In the genomic region with DNA sequence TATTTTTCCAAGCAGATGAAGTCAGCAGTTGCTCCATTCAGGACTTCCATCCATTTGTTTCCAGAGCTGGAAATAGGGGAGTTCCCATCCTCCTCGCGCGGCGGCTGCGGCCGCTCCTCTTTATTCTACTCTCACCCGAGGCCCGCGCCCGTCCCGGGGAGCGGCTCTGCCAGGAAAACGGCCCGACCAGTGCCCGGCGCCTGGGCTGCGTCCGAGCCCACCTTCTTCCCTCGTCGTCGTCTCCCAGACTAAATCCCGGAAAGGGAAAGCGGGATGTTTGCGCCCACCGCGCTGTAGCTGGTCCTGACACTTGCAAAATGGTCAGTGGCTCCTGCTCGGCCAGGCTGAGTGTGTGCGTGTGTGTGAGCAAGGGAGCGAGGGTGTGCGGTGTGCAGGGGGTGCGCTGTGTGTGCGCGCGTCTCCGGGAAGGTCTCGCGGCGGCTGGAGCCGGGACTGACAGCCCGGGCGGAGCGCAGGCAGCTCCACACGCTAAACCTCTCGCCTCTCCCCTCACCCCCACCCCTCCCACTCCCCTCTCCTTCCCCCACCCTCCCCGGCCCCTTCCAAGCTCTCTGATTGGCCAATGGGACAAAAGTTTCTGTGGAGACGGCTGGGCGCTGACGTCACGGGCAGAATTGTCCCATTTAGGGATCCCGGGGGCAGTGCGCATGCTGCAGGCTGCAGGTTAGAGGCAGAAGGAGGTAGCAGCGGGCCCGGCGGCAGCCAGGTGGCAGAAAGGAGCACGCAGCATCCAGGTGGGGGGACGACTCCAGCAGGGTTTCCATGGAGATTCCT, we compare ENCODE assay signal across 1 cellular context.
TF ChIP-seq lines count a peak whose summit lies in the region.

A gene with protein sequence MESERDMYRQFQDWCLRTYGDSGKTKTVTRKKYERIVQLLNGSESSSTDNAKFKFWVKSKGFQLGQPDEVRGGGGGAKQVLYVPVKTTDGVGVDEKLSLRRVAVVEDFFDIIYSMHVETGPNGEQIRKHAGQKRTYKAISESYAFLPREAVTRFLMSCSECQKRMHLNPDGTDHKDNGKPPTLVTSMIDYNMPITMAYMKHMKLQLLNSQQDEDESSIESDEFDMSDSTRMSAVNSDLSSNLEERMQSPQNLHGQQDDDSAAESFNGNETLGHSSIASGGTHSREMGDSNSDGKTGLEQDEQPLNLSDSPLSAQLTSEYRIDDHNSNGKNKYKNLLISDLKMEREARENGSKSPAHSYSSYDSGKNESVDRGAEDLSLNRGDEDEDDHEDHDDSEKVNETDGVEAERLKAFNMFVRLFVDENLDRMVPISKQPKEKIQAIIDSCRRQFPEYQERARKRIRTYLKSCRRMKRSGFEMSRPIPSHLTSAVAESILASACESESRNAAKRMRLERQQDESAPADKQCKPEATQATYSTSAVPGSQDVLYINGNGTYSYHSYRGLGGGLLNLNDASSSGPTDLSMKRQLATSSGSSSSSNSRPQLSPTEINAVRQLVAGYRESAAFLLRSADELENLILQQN (minus strand): TSS at position 491 of the 795 bp plus-strand sequence. CDS start 1,660 bp downstream, outside the sequence.

TF ChIP-seq in HepG2, 621 proteins besides CTCF, POLR2A, EP300 and RAD21 (continued from another document and continues in another):
- TF ChIP-seq, protein P1, sequence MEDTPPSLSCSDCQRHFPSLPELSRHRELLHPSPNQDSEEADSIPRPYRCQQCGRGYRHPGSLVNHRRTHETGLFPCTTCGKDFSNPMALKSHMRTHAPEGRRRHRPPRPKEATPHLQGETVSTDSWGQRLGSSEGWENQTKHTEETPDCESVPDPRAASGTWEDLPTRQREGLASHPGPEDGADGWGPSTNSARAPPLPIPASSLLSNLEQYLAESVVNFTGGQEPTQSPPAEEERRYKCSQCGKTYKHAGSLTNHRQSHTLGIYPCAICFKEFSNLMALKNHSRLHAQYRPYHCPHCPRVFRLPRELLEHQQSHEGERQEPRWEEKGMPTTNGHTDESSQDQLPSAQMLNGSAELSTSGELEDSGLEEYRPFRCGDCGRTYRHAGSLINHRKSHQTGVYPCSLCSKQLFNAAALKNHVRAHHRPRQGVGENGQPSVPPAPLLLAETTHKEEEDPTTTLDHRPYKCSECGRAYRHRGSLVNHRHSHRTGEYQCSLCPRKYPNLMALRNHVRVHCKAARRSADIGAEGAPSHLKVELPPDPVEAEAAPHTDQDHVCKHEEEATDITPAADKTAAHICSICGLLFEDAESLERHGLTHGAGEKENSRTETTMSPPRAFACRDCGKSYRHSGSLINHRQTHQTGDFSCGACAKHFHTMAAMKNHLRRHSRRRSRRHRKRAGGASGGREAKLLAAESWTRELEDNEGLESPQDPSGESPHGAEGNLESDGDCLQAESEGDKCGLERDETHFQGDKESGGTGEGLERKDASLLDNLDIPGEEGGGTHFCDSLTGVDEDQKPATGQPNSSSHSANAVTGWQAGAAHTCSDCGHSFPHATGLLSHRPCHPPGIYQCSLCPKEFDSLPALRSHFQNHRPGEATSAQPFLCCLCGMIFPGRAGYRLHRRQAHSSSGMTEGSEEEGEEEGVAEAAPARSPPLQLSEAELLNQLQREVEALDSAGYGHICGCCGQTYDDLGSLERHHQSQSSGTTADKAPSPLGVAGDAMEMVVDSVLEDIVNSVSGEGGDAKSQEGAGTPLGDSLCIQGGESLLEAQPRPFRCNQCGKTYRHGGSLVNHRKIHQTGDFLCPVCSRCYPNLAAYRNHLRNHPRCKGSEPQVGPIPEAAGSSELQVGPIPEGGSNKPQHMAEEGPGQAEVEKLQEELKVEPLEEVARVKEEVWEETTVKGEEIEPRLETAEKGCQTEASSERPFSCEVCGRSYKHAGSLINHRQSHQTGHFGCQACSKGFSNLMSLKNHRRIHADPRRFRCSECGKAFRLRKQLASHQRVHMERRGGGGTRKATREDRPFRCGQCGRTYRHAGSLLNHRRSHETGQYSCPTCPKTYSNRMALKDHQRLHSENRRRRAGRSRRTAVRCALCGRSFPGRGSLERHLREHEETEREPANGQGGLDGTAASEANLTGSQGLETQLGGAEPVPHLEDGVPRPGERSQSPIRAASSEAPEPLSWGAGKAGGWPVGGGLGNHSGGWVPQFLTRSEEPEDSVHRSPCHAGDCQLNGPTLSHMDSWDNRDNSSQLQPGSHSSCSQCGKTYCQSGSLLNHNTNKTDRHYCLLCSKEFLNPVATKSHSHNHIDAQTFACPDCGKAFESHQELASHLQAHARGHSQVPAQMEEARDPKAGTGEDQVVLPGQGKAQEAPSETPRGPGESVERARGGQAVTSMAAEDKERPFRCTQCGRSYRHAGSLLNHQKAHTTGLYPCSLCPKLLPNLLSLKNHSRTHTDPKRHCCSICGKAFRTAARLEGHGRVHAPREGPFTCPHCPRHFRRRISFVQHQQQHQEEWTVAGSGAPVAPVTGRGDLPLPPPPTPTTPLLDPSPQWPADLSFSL (CRISPR knock-in tag; IDR thresholded peaks at IDR 0.05) = no peak
- TF ChIP-seq, protein P2, sequence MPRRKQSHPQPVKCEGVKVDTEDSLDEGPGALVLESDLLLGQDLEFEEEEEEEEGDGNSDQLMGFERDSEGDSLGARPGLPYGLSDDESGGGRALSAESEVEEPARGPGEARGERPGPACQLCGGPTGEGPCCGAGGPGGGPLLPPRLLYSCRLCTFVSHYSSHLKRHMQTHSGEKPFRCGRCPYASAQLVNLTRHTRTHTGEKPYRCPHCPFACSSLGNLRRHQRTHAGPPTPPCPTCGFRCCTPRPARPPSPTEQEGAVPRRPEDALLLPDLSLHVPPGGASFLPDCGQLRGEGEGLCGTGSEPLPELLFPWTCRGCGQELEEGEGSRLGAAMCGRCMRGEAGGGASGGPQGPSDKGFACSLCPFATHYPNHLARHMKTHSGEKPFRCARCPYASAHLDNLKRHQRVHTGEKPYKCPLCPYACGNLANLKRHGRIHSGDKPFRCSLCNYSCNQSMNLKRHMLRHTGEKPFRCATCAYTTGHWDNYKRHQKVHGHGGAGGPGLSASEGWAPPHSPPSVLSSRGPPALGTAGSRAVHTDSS (CRISPR knock-in tag; conservative IDR thresholded peaks at IDR 0.05) = no peak
- TF ChIP-seq ASH2L (IDR thresholded peaks at IDR 0.05; ENCODE audit: insufficient read length, low read depth, low read length) (no peak), ZNF549 (CRISPR knock-in tag; IDR thresholded peaks at IDR 0.05) (no peak), ARNT (IDR thresholded peaks at IDR 0.05) (no peak), SP2 (CRISPR knock-in tag; IDR thresholded peaks at IDR 0.05) (no peak), HNRNPLL (IDR thresholded peaks at IDR 0.05; ENCODE audit: low read depth, low read length, poor library complexity, severe bottlenecking) (peak; percentile 57), HOXA5 (CRISPR knock-in tag; IDR thresholded peaks at IDR 0.05) (no peak), KAT7 (CRISPR knock-in tag; IDR thresholded peaks at IDR 0.05; ENCODE audit: borderline replicate concordance) (no peak), ZNF672 (CRISPR knock-in tag; IDR thresholded peaks at IDR 0.05) (no peak), KLF16 (CRISPR knock-in tag; IDR thresholded peaks at IDR 0.05) (no peak), GLI4 (CRISPR knock-in tag; IDR thresholded peaks at IDR 0.05; ENCODE audit: borderline replicate concordance) (no peak), NFIB (CRISPR knock-in tag; IDR thresholded peaks at IDR 0.05; ENCODE audit: borderline replicate concordance) (no peak), ZNF614 (CRISPR knock-in tag; IDR thresholded peaks at IDR 0.05; ENCODE audit: borderline replicate concordance) (no peak), MED8 (CRISPR knock-in tag; IDR thresholded peaks at IDR 0.05; ENCODE audit: insufficient replicate concordance) (no peak), ZNF768 (CRISPR knock-in tag; IDR thresholded peaks at IDR 0.05) (peak; percentile 63; the same call in 1 of the 2 replicates), ZFY (CRISPR knock-in tag; IDR thresholded peaks at IDR 0.05) (peak; percentile 18; the same call in 1 of the 2 replicates), SRSF4 (IDR thresholded peaks at IDR 0.05; ENCODE audit: low read depth, low read length, poor library complexity, severe bottlenecking) (no peak), SATB2 (CRISPR knock-in tag; IDR thresholded peaks at IDR 0.05) (no peak)
- TF ChIP-seq, protein P3, sequence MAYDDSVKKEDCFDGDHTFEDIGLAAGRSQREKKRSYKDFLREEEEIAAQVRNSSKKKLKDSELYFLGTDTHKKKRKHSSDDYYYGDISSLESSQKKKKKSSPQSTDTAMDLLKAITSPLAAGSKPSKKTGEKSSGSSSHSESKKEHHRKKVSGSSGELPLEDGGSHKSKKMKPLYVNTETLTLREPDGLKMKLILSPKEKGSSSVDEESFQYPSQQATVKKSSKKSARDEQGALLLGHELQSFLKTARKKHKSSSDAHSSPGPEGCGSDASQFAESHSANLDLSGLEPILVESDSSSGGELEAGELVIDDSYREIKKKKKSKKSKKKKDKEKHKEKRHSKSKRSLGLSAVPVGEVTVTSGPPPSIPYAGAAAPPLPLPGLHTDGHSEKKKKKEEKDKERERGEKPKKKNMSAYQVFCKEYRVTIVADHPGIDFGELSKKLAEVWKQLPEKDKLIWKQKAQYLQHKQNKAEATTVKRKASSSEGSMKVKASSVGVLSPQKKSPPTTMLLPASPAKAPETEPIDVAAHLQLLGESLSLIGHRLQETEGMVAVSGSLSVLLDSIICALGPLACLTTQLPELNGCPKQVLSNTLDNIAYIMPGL (CRISPR knock-in tag; IDR thresholded peaks at IDR 0.05; ENCODE audit: borderline replicate concordance in 1 of 2, low read depth in 1 of 2) = 0 out of 4 replicates have a peak, but pooled peaks of 1 of the 2 experiments have one; percentile 20
- TF ChIP-seq, protein P4, sequence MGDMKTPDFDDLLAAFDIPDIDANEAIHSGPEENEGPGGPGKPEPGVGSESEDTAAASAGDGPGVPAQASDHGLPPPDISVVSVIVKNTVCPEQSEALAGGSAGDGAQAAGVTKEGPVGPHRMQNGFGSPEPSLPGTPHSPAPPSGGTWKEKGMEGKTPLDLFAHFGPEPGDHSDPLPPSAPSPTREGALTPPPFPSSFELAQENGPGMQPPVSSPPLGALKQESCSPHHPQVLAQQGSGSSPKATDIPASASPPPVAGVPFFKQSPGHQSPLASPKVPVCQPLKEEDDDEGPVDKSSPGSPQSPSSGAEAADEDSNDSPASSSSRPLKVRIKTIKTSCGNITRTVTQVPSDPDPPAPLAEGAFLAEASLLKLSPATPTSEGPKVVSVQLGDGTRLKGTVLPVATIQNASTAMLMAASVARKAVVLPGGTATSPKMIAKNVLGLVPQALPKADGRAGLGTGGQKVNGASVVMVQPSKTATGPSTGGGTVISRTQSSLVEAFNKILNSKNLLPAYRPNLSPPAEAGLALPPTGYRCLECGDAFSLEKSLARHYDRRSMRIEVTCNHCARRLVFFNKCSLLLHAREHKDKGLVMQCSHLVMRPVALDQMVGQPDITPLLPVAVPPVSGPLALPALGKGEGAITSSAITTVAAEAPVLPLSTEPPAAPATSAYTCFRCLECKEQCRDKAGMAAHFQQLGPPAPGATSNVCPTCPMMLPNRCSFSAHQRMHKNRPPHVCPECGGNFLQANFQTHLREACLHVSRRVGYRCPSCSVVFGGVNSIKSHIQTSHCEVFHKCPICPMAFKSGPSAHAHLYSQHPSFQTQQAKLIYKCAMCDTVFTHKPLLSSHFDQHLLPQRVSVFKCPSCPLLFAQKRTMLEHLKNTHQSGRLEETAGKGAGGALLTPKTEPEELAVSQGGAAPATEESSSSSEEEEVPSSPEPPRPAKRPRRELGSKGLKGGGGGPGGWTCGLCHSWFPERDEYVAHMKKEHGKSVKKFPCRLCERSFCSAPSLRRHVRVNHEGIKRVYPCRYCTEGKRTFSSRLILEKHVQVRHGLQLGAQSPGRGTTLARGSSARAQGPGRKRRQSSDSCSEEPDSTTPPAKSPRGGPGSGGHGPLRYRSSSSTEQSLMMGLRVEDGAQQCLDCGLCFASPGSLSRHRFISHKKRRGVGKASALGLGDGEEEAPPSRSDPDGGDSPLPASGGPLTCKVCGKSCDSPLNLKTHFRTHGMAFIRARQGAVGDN (CRISPR knock-in tag; IDR thresholded peaks at IDR 0.05) = peak; percentile 25
- TF ChIP-seq, protein P5, sequence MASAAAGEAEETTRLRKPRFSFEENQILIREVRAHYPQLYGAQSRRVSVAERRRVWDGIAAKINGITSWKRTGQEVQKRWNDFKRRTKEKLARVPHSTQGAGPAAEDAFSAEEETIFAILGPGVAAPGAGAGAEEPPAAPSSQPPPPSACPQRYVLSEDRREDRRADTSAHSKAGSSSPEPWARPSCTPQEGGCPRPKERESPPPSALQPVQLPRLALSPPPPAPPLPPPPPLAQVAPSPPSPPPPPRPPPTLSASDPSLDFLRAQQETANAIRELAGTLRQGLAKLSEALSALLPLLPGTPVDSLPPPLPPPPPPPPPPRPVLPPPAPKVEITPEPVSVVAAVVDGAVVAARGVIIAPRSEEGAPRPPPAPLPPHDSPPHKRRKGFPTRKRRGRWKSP (CRISPR knock-in tag; IDR thresholded peaks at IDR 0.05) = peak; percentile 77; the same call in 1 of the 2 replicates
- TF ChIP-seq, protein P6, sequence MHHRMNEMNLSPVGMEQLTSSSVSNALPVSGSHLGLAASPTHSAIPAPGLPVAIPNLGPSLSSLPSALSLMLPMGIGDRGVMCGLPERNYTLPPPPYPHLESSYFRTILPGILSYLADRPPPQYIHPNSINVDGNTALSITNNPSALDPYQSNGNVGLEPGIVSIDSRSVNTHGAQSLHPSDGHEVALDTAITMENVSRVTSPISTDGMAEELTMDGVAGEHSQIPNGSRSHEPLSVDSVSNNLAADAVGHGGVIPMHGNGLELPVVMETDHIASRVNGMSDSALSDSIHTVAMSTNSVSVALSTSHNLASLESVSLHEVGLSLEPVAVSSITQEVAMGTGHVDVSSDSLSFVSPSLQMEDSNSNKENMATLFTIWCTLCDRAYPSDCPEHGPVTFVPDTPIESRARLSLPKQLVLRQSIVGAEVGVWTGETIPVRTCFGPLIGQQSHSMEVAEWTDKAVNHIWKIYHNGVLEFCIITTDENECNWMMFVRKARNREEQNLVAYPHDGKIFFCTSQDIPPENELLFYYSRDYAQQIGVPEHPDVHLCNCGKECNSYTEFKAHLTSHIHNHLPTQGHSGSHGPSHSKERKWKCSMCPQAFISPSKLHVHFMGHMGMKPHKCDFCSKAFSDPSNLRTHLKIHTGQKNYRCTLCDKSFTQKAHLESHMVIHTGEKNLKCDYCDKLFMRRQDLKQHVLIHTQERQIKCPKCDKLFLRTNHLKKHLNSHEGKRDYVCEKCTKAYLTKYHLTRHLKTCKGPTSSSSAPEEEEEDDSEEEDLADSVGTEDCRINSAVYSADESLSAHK (CRISPR knock-in tag; IDR thresholded peaks at IDR 0.05; ENCODE audit: borderline replicate concordance) = no peak
- TF ChIP-seq, protein P7, sequence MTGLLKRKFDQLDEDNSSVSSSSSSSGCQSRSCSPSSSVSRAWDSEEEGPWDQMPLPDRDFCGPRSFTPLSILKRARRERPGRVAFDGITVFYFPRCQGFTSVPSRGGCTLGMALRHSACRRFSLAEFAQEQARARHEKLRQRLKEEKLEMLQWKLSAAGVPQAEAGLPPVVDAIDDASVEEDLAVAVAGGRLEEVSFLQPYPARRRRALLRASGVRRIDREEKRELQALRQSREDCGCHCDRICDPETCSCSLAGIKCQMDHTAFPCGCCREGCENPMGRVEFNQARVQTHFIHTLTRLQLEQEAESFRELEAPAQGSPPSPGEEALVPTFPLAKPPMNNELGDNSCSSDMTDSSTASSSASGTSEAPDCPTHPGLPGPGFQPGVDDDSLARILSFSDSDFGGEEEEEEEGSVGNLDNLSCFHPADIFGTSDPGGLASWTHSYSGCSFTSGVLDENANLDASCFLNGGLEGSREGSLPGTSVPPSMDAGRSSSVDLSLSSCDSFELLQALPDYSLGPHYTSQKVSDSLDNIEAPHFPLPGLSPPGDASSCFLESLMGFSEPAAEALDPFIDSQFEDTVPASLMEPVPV (CRISPR knock-in tag; IDR thresholded peaks at IDR 0.05) = no peak
